8 cellular contexts compared by ENCODE assay signal in the genomic region with DNA sequence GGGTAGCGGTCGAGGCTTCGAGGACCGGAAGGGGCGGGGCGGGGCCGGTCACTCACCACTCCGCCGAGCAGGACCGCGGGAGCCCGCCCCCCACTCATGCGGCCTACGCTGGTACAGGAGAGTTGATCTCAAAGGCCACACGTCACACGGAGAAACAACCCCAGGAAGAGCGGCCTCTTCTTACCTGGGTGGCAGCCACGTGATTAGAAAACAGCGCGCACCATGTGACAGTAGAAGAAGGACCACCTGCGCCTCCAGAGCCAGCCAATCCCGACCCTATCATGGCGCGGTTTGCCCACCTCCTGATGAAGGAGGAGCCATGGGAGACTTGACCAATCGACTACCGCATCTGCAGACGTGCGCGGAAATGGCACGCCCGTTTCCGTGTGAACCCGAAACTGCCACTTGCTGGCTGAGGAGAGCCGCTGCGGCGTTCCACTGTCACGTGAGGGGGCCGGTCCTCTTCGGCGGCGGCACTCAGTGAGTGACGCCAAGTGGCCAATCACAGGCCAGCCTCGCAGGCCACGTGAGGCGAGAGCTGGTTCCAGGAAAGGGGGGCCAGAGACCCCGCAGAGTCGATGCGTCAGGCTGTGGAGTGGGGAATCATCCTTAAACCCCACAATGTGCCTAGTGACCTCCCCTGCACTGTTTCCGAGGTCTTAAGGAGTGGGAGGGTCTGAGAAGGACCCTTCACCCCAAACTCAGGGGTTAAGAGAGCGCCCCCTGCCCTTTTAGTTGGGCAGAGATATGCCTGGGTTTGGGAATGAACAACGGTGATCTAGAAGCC. TPM values are rescaled to one million over a fixed set of nuclear protein-coding genes. Genes with fewer than 3 reads are reported as not detected.
A peak's percentile ranks its signal among the peaks of the same experiment; 100 is the strongest.
DNase-seq lines count a peak whose midpoint lies in the region; ATAC-seq, FAIRE-seq and TF ChIP-seq lines count a peak whose summit lies in the region.

TSS of gene CUTA (minus strand) at position 205 of the 787 bp plus-strand sequence. CDS start at position 98, 107 bp downstream.

- peak; percentile 59 to 74 for TF ChIP-seq POLR2A in gastrocnemius medialis (IDR thresholded peaks at IDR 0.05)

- intact Hi-C loops in gastrocnemius medialis (cut with DNase I; ENCODE audit: low total_unique reads), result loop anchor here (1.0 to 5.0 kb wide), 2 partner anchors 8 to 216 kb away; partner anchors contain the start of genes HSD17B8, RXRB and SLC39A7

- no peaks in the 10 kb centered on the region for H3K27me3 ChIP-seq in gastrocnemius medialis

- H3K4me3 Mint-ChIP-seq in brain, result peak within 1 kb of the TSS; percentile 93 to 98 (median 96)

- H3K9me3 Mint-ChIP-seq in brain, result no peaks in the 10 kb centered on the region

- H3K27me3 Mint-ChIP-seq in brain, result peaks cover 10% of the 10 kb centered on the region

- TF ChIP-seq CTCF in 22Rv1 (IDR thresholded peaks at IDR 0.05), result peak; percentile 43
- peak; percentile 43 to 59 for TF ChIP-seq CTCF in brain (conservative IDR thresholded peaks at IDR 0.05)
- TF ChIP-seq CTCF in gastrocnemius medialis (IDR thresholded peaks at IDR 0.05 in 4 of 5, conservative IDR thresholded peaks at IDR 0.05 in 1 of 5), result peak in 4 of 5 experiments; percentile 30 to 45 (median 43)

- peak within 1 kb of the TSS; percentile 62 to 74 (median 72) for H3K4me3 ChIP-seq in gastrocnemius medialis

- H3K36me3 Mint-ChIP-seq in brain, result peaks cover 30% of the 10 kb centered on the region

- ATAC-seq in GM18517 (IDR thresholded peaks at IDR 0.05; ENCODE audit: unreplicated experiment) (peak; percentile 85), HG03060 (IDR thresholded peaks at IDR 0.05; ENCODE audit: low read depth, unreplicated experiment) (peak; percentile 80), gastrocnemius medialis (peak; percentile 98)

- H3K4me1 ChIP-seq in gastrocnemius medialis, result peaks cover 20 to 22% of the 10 kb centered on the region in 2 donors

- H3K27ac Mint-ChIP-seq in brain, result peak within 1 kb of the TSS; percentile 99 to 100 (median 100)

- in situ Hi-C loops in gastrocnemius medialis (cut with MboI; ENCODE audit: low sequenced_read_pairs in 4 of 4), result loop anchor here in 1 of 4 donors (25.0 kb wide), 1 partner anchor 456 kb away; the partner anchor contains the start of genes BRD2 and HLA-DMA

- peak; percentile 96 for FAIRE-seq in TTC549 (lab: Jason Lieb, UNC)

- peaks cover 86% of the 10 kb centered on the region for H3K4me1 Mint-ChIP-seq in brain

- H3K36me3 ChIP-seq in gastrocnemius medialis, result peaks cover 0 to 34% of the 10 kb centered on the region in 2 donors

- H3K27ac ChIP-seq in 22Rv1 (peak within 1 kb of the TSS; percentile 88), gastrocnemius medialis (peak within 1 kb of the TSS; percentile 84 to 94 (median 88))

- DNase-seq in NCI-H2107 (lab: John Stamatoyannopoulos, UW), result peak; percentile 92
- peak; percentile 98 for DNase-seq in iPS DF 4.7 (ENCODE audit: extremely low read depth, low spot score)
- peak; percentile 100 for DNase-seq in gastrocnemius medialis

- H3K9me3 ChIP-seq in gastrocnemius medialis, result no peaks in the 10 kb centered on the region

RNA-seq across cellular contexts. Expression of gene CUTA, which starts in this region (rescaled TPM):
- 837 TPM for polyA plus RNA-seq in brain (ENCODE audit: insufficient read depth, low read depth, low replicate concordance)
- total RNA-seq in gastrocnemius medialis, result 100 to 1,000 TPM in 2 of 4 donors, 10 to 100 TPM in 2; 69.9 to 119 (median 93.2) TPM

Comparison
In these comparisons a context has a peak if more than half of its experiments do, and no peak if none do; other contexts are left out.
1. Peak in every context shown above with its lines: DNase-seq, ATAC-seq, H3K4me3 ChIP-seq and H3K27ac ChIP-seq.